1 cellular context compared by ENCODE assay signal in the genomic region with DNA sequence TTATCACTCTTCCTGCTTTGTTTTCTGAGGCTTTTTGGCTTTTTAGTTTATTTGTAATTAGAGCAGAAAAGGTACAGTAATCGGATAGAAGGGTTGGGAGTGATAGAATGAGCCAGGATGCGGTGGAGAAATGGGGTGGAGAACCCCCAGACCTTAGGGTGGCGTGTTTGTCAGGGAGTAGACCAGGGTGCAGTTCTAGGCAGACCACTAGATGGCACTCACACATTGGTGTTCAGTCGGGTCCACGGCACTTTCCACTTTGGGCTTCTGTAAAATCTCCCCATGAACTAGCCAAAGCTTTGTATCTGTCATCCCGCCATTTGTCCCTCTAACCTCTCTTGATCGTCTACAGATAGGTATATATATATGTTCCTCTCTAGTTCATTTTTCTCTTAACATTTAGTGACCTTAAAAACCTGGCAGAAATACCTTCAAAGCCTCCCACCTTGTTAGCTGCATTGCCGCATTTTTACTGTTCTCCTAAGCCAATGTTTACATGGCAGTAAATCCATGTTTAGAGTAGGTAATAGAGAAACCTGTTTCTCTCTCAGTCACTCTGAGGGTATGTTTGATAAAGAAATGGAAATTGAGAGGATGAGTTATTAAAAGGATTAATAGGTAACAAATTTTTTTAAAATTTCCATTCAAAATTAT.
TF ChIP-seq lines count a peak whose summit lies in the region.

No MANE protein-coding gene starts in this region.

TF ChIP-seq in IMR-90, 13 proteins besides CTCF, POLR2A, EP300 and RAD21 (continued from another document):
- TF ChIP-seq USF2 (IDR thresholded peaks at IDR 0.05; ENCODE audit: low read depth, low read length) = no peak
